ENCODE assay signal across 8 cellular contexts in genomic region chr1:27660300-27660837, GRCh38. TPM values are rescaled to one million over a fixed set of nuclear protein-coding genes. Genes with fewer than 3 reads are reported as not detected.
A peak's percentile ranks its signal among the peaks of the same experiment; 100 is the strongest.
DNase-seq lines count a peak whose midpoint lies in the region; ATAC-seq and TF ChIP-seq lines count a peak whose summit lies in the region.

No MANE protein-coding gene starts in this region.

- H3K27me3 Mint-ChIP-seq in activated CD4-positive, alpha-beta T cell treated with anti-CD3 and anti-CD28 coated beads, Interleukin-2, amount 10 ng/mL, durations not matched to agents 7 days and 5 days, result no peaks in the 10 kb centered on the region
- no peaks in the 10 kb centered on the region for H3K27me3 Mint-ChIP-seq in activated naive CD8-positive, alpha-beta T cell

- H3K4me3 Mint-ChIP-seq in activated CD4-positive, alpha-beta T cell treated with anti-CD3 and anti-CD28 coated beads, Interleukin-2, amount 10 ng/mL, durations not matched to agents 7 days and 5 days, result peak overlapping the region; percentile 72
- H3K4me3 Mint-ChIP-seq in activated naive CD8-positive, alpha-beta T cell, result peak overlapping the region; percentile 91

- no peak for TF ChIP-seq CTCF in kidney epithelial cell (IDR thresholded peaks at IDR 0.05; ENCODE audit: insufficient read depth, low read length, poor library complexity, severe bottlenecking)
- peak; percentile 2 for TF ChIP-seq CTCF in thoracic aorta (IDR thresholded peaks at IDR 0.05)

- H3K27me3 ChIP-seq in kidney epithelial cell (ENCODE audit: control insufficient read depth, insufficient read depth, low read length) (no peaks in the 10 kb centered on the region), thoracic aorta (replicated peaks; ENCODE audit: insufficient read depth) (no peaks in the 10 kb centered on the region)

- no peaks in the 10 kb centered on the region for H3K9me3 ChIP-seq in thoracic aorta

- peaks cover 10 to 44% of the 10 kb centered on the region in 2 donors for H3K4me1 ChIP-seq in thoracic aorta (ENCODE audit: control insufficient read depth in 1 of 2, low read depth in 2 of 2)

- H3K9me3 Mint-ChIP-seq in activated CD4-positive, alpha-beta T cell treated with anti-CD3 and anti-CD28 coated beads, Interleukin-2, amount 10 ng/mL, durations not matched to agents 7 days and 5 days, result no peaks in the 10 kb centered on the region
- no peaks in the 10 kb centered on the region for H3K9me3 Mint-ChIP-seq in activated naive CD8-positive, alpha-beta T cell (ENCODE audit: low read depth)

- no peak for DNase-seq in activated CD4-positive, alpha-beta T cell treated with anti-CD3 and anti-CD28 coated beads, Interleukin-2, amount 10 ng/mL, durations not matched to agents 7 days and 5 days
- DNase-seq in activated CD4-positive, alpha-beta T cell treated with anti-CD3 and anti-CD28 coated beads for 1 hour, result no peak
- DNase-seq in kidney epithelial cell (ENCODE audit: low read depth) (no peak), thoracic aorta (ENCODE audit: low spot score) (no peak), AML-193 (lab: John Stamatoyannopoulos, UW) (no peak), T1000 (lab: John Stamatoyannopoulos, UW) (no peak)

- H3K36me3 ChIP-seq in kidney epithelial cell (ENCODE audit: control insufficient read depth, insufficient read depth, low read length) (no peaks in the 10 kb centered on the region), thoracic aorta (no peaks in the 10 kb centered on the region)

- peak overlapping the region; percentile 49 for H3K4me3 ChIP-seq in kidney epithelial cell (ENCODE audit: low read depth, low read length)
- peak overlapping the region; percentile 77 for H3K4me3 ChIP-seq in thoracic aorta

- peaks cover 5% of the 10 kb centered on the region for H3K36me3 Mint-ChIP-seq in activated CD4-positive, alpha-beta T cell treated with anti-CD3 and anti-CD28 coated beads, Interleukin-2, amount 10 ng/mL, durations not matched to agents 7 days and 5 days (ENCODE audit: low read depth)
- no peaks in the 10 kb centered on the region for H3K36me3 Mint-ChIP-seq in activated naive CD8-positive, alpha-beta T cell

- H3K27ac Mint-ChIP-seq in activated CD4-positive, alpha-beta T cell treated with anti-CD3 and anti-CD28 coated beads, Interleukin-2, amount 10 ng/mL, durations not matched to agents 7 days and 5 days, result peak overlapping the region; percentile 92
- peak overlapping the region; percentile 96 for H3K27ac Mint-ChIP-seq in activated naive CD8-positive, alpha-beta T cell

- H3K4me1 Mint-ChIP-seq in activated CD4-positive, alpha-beta T cell treated with anti-CD3 and anti-CD28 coated beads, Interleukin-2, amount 10 ng/mL, durations not matched to agents 7 days and 5 days, result peaks cover 62% of the 10 kb centered on the region
- H3K4me1 Mint-ChIP-seq in activated naive CD8-positive, alpha-beta T cell (ENCODE audit: low read depth), result peaks cover 47% of the 10 kb centered on the region

- ATAC-seq in thoracic aorta (ENCODE audit: insufficient number of reproducible peaks, low FRiP score, low read depth), result no peak
- ATAC-seq in GM21825 (IDR thresholded peaks at IDR 0.05; ENCODE audit: unreplicated experiment), result no peak

- POLR2A ChIA-PET in activated CD4-positive, alpha-beta T cell treated with anti-CD3 and anti-CD28 coated beads, Interleukin-2, amount 10 ng/mL, durations not matched to agents 7 days and 5 days (lab: Charles Lee), result no interaction called here

- CTCF ChIA-PET in activated CD4-positive, alpha-beta T cell treated with anti-CD3 and anti-CD28 coated beads, Interleukin-2, amount 10 ng/mL, durations not matched to agents 7 days and 5 days (lab: Charles Lee), result interaction anchor here (1.1 to 5.0 kb wide), 5 partner anchors 9 to 328 kb away, joined by 3 to 89 read pairs (median 4); partner anchors contain the start of gene AHDC1

- peak overlapping the region; percentile 92 to 93 for H3K27ac ChIP-seq in thoracic aorta

RNA-seq across cellular contexts. Expression of gene IFI6, which starts 11.6 kb away (rescaled TPM):
- total RNA-seq in activated CD4-positive, alpha-beta T cell treated with anti-CD3 and anti-CD28 coated beads, Interleukin-2, amount 10 ng/mL, durations not matched to agents 7 days and 5 days, result 100 to 1,000 TPM; 231 to 321 TPM
- total RNA-seq in kidney epithelial cell (42.1 and 53.9 TPM in 2 replicates), thoracic aorta (100 to 1,000 TPM in 1 of 2 donors, 10 to 100 TPM in 1; 96.9 to 188 TPM)

RNA-seq across cellular contexts. Expression of gene FGR, which starts 25.4 kb away (rescaled TPM):
- total RNA-seq in activated CD4-positive, alpha-beta T cell treated with anti-CD3 and anti-CD28 coated beads, Interleukin-2, amount 10 ng/mL, durations not matched to agents 7 days and 5 days, result not detected
- total RNA-seq in kidney epithelial cell (0.41 TPM in 1 of 2 replicates, not detected in the other), thoracic aorta (10 to 100 TPM; 17.0 to 21.5 TPM)

RNA-seq across cellular contexts. Expression of gene AHDC1, which starts 56.4 kb away (rescaled TPM):
- 10 to 100 TPM; 15.3 to 19.3 TPM for total RNA-seq in activated CD4-positive, alpha-beta T cell treated with anti-CD3 and anti-CD28 coated beads, Interleukin-2, amount 10 ng/mL, durations not matched to agents 7 days and 5 days
- 18.0 and 30.8 TPM in 2 replicates for total RNA-seq in kidney epithelial cell
- 10 to 100 TPM; 38.3 to 55.4 TPM for total RNA-seq in thoracic aorta

Comparison
In these comparisons a context has a peak if more than half of its experiments do, and no peak if none do; other contexts are left out.
1. RNA of gene FGR, which starts 25.4 kb away (total RNA-seq): 17.0 to 21.5 TPM in thoracic aorta; not detected in activated CD4-positive, alpha-beta T cell treated with anti-CD3 and anti-CD28 coated beads, Interleukin-2, amount 10 ng/mL, durations not matched to agents 7 days and 5 days and 0.41 TPM in kidney epithelial cell; every median in the first group is over 10 times any median in the second.